In genomic region chr2:187403568-187404260, GRCh38 we compare ENCODE assay signal across 11 cellular contexts. TPM values are rescaled to one million over a fixed set of nuclear protein-coding genes. Genes with fewer than 3 reads are reported as not detected.
DNase-seq lines count a peak whose midpoint lies in the region; ATAC-seq, FAIRE-seq and TF ChIP-seq lines count a peak whose summit lies in the region.
"Had no signal": no experiment of that assay in that cellular context is flagged by ENCODE, and none has a peak within 500 bp of the region (broad histone marks: within the 10 kb centered on the region; RNA-seq: fewer than 3 reads in every experiment).

No MANE protein-coding gene starts in this region.

- H3K9me3 Mint-ChIP-seq in stimulated activated naive B cell treated with anti-CD40 and anti-IgM and Interleukin-4, amounts not matched to agents 10 μg/mL and 1 μg/mL and 100 μg/mL, for 72 hours = no peaks in the 10 kb centered on the region
- H3K9me3 Mint-ChIP-seq in activated naive CD4-positive, alpha-beta T cell treated with anti-CD3 and anti-CD28 coated beads, Interleukin-2, amount 50 U/mL, for 72 hours = no peaks in the 10 kb centered on the region
- H3K9me3 Mint-ChIP-seq: activated B cell treated with CpG ODN at 0.5 μM for 24 hours had no signal

- H3K4me3 Mint-ChIP-seq in stimulated activated naive B cell treated with anti-CD40 and anti-IgM and Interleukin-4, amounts not matched to agents 10 μg/mL and 1 μg/mL and 100 μg/mL, for 72 hours = no peak overlapping the region
- H3K4me3 Mint-ChIP-seq: activated B cell treated with CpG ODN at 0.5 μM for 24 hours had no signal

- peak overlapping the region in 1 of 2 donors; percentile 10 for H3K4me3 ChIP-seq in right atrium auricular region
- H3K4me3 ChIP-seq in prostate gland = no peak overlapping the region
- H3K4me3 ChIP-seq in WERI-Rb-1 (ENCODE audit: low read depth, low read length) = no peak overlapping the region

- no peaks in the 10 kb centered on the region for H3K9me3 ChIP-seq in right atrium auricular region
- H3K9me3 ChIP-seq in prostate gland = no peaks in the 10 kb centered on the region
- H3K9me3 ChIP-seq in WERI-Rb-1 (ENCODE audit: severe bottlenecking) = no peaks in the 10 kb centered on the region

- H3K36me3 Mint-ChIP-seq in stimulated activated naive B cell treated with anti-CD40 and anti-IgM and Interleukin-4, amounts not matched to agents 10 μg/mL and 1 μg/mL and 100 μg/mL, for 72 hours = no peaks in the 10 kb centered on the region
- no peaks in the 10 kb centered on the region for H3K36me3 Mint-ChIP-seq in activated naive CD4-positive, alpha-beta T cell treated with anti-CD3 and anti-CD28 coated beads, Interleukin-2, amount 50 U/mL, for 72 hours

- H3K4me1 ChIP-seq in right atrium auricular region = peaks cover 0 to 16% of the 10 kb centered on the region in 2 donors
- H3K4me1 ChIP-seq in prostate gland (replicated peaks) = no peaks in the 10 kb centered on the region

- H3K27me3 ChIP-seq in right atrium auricular region = no peaks in the 10 kb centered on the region
- no peaks in the 10 kb centered on the region for H3K27me3 ChIP-seq in prostate gland (replicated peaks; ENCODE audit: insufficient read depth)
- no peaks in the 10 kb centered on the region for H3K27me3 ChIP-seq in WERI-Rb-1 (ENCODE audit: insufficient read depth, low read depth, severe bottlenecking)

- WGBS in prostate gland = 50% methylated on average over 6 of the region's 6 CpGs

- DNase-seq in RCC 7860 (ENCODE audit: low spot score) = peak; percentile 77
- DNase-seq in right atrium auricular region (ENCODE audit: low spot score) = no peak
- no peak for DNase-seq in stimulated activated naive B cell treated with anti-CD40 and anti-IgM and Interleukin-4, amounts not matched to agents 10 μg/mL and 1 μg/mL and 100 μg/mL, for 72 hours
- no peak for DNase-seq in prostate gland (ENCODE audit: low spot score)
- no peak for DNase-seq in activated naive CD4-positive, alpha-beta T cell treated with anti-CD3 and anti-CD28 coated beads, Interleukin-2, amount 50 U/mL, for 72 hours (ENCODE audit: low spot score in 2 of 2)
- DNase-seq in WERI-Rb-1 = no peak
- DNase-seq: activated B cell treated with CpG ODN at 0.5 μM for 24 hours; amygdala; stimulated activated naive CD8-positive, alpha-beta T cell treated with anti-CD3 and anti-CD28 coated beads, Interleukin-15, Interleukin-2, amounts not matched to agents 100 U/mL and 50 U/mL, for 24 hours had no signal

- peak overlapping the region; percentile 51 to 53 for H3K27ac ChIP-seq in right atrium auricular region
- no peak overlapping the region for H3K27ac ChIP-seq in prostate gland
- H3K27ac ChIP-seq in WERI-Rb-1 = no peak overlapping the region

- no peak for TF ChIP-seq CTCF in right atrium auricular region (IDR thresholded peaks at IDR 0.05)
- no peak for TF ChIP-seq CTCF in prostate gland (IDR thresholded peaks at IDR 0.05)
- no peak for TF ChIP-seq CTCF in WERI-Rb-1 (IDR thresholded peaks at IDR 0.05; ENCODE audit: low read depth, low read length)

- H3K4me1 Mint-ChIP-seq in stimulated activated naive B cell treated with anti-CD40 and anti-IgM and Interleukin-4, amounts not matched to agents 10 μg/mL and 1 μg/mL and 100 μg/mL, for 72 hours = no peaks in the 10 kb centered on the region
- H3K4me1 Mint-ChIP-seq: activated B cell treated with CpG ODN at 0.5 μM for 24 hours had no signal

- intact Hi-C loops in prostate gland (cut with DNase I) = no loop called here

- no peaks in the 10 kb centered on the region for H3K27me3 Mint-ChIP-seq in stimulated activated naive B cell treated with anti-CD40 and anti-IgM and Interleukin-4, amounts not matched to agents 10 μg/mL and 1 μg/mL and 100 μg/mL, for 72 hours
- H3K27me3 Mint-ChIP-seq: activated B cell treated with CpG ODN at 0.5 μM for 24 hours had no signal

- peak; percentile 66 for ATAC-seq in GM19463 (IDR thresholded peaks at IDR 0.05; ENCODE audit: unreplicated experiment)
- ATAC-seq in stimulated activated naive B cell treated with anti-CD40 and anti-IgM and Interleukin-4, amounts not matched to agents 10 μg/mL and 1 μg/mL and 100 μg/mL, for 72 hours (replicated peaks) = peak; percentile 19 to 48
- no peak for ATAC-seq in activated CD4-positive, CD25-positive, alpha-beta regulatory T cell treated with anti-CD3 and anti-CD28 coated beads, Interleukin-2, amount 50 U/mL, for 24 hours
- ATAC-seq in activated naive CD4-positive, alpha-beta T cell treated with anti-CD3 and anti-CD28 coated beads, Interleukin-2, amount 50 U/mL, for 72 hours = no peak
- ATAC-seq: stimulated activated naive CD8-positive, alpha-beta T cell treated with anti-CD3 and anti-CD28 coated beads, Interleukin-15, Interleukin-2, amounts not matched to agents 100 U/mL and 50 U/mL, for 24 hours had no signal

- H3K36me3 ChIP-seq in right atrium auricular region (no peaks in the 10 kb centered on the region), prostate gland (no peaks in the 10 kb centered on the region), WERI-Rb-1 (no peaks in the 10 kb centered on the region)

- no peak overlapping the region for H3K27ac Mint-ChIP-seq in stimulated activated naive B cell treated with anti-CD40 and anti-IgM and Interleukin-4, amounts not matched to agents 10 μg/mL and 1 μg/mL and 100 μg/mL, for 72 hours
- no peak overlapping the region for H3K27ac Mint-ChIP-seq in activated naive CD4-positive, alpha-beta T cell treated with anti-CD3 and anti-CD28 coated beads, Interleukin-2, amount 50 U/mL, for 72 hours
- H3K27ac Mint-ChIP-seq: activated B cell treated with CpG ODN at 0.5 μM for 24 hours had no signal

- FAIRE-seq in RCC 7860 (lab: Jason Lieb, UNC) = peak; percentile 97

- TF ChIP-seq POLR2A in prostate gland (IDR thresholded peaks at IDR 0.05) = no peak

RNA-seq across cellular contexts. Expression of gene CALCRL, which starts 44.3 kb away (rescaled TPM):
- total RNA-seq in right atrium auricular region (10 to 100 TPM; 30.6 to 44.3 TPM), prostate gland (10 to 100 TPM in 1 of 2 donors, 1 to 10 TPM in 1; 7.3 to 21.1 TPM)
- 1 to 10 TPM; 1.5 to 2.0 TPM for total RNA-seq in activated naive CD4-positive, alpha-beta T cell treated with anti-CD3 and anti-CD28 coated beads, Interleukin-2, amount 50 U/mL, for 72 hours

Comparison
In these comparisons a context has a peak if more than half of its experiments do, and no peak if none do; other contexts are left out.
1. ATAC-seq: peak in GM19463 (single experiment) and stimulated activated naive B cell treated with anti-CD40 and anti-IgM and Interleukin-4, amounts not matched to agents 10 μg/mL and 1 μg/mL and 100 μg/mL, for 72 hours (2 of 2); none in activated CD4-positive, CD25-positive, alpha-beta regulatory T cell treated with anti-CD3 and anti-CD28 coated beads, Interleukin-2, amount 50 U/mL, for 24 hours (0 of 2) and activated naive CD4-positive, alpha-beta T cell treated with anti-CD3 and anti-CD28 coated beads, Interleukin-2, amount 50 U/mL, for 72 hours (0 of 2).
2. H3K27ac ChIP-seq: peak in right atrium auricular region (2 of 2); none in prostate gland (0 of 2) and WERI-Rb-1 (single experiment).